ENCODE assay signal across 8 cellular contexts in the genomic region with DNA sequence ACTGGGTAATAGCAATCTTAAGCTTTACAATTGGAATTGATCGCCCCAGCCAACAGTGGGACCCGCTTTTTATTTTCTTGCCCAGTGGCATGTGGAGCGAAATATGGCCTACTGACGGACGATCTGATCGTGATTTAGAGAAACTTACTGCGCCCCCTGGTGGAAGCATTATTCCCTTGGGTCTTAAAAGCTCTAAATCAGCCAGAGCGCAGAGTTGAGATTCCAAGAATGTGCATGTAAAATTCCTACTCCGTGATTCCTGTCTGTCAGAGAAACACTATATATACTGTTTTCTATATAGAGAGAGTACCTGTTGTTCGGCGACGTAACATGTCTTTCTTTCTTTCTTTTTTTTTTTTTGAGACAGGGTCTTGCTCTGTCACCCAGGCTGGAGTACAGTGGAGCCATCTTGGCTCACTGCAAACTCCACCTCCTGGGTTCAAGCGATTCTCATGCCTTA. TPM values are rescaled to one million over a fixed set of nuclear protein-coding genes. Genes with fewer than 3 reads are reported as not detected.
DNase-seq lines count a peak whose midpoint lies in the region; ATAC-seq and TF ChIP-seq lines count a peak whose summit lies in the region.

No MANE protein-coding gene starts in this region.

- H3K4me1 ChIP-seq in H9 (ENCODE audit: insufficient read depth, low read length) = 0 out of 2 replicates have a peak, but pooled peaks cover 2% of the 10 kb centered on the region
- H3K4me1 ChIP-seq in right lobe of liver = peaks cover 0 to 7% (median 3%) of the 10 kb centered on the region in 4 donors

- no peak overlapping the region for H2BK120ac ChIP-seq in H9 (ENCODE audit: low read depth, low read length, poor library complexity, severe bottlenecking)

- H3K4me3 ChIP-seq in coronary artery (no peak overlapping the region), right lobe of liver (no peak overlapping the region)

- H4K91ac ChIP-seq in H9 (ENCODE audit: insufficient read length, low read depth, low read length) = no peak overlapping the region

- H4K8ac ChIP-seq in H9 (replicated peaks; ENCODE audit: insufficient read length, low read depth, low read length) = no peak overlapping the region

- H3K9me3 ChIP-seq in H9 (ENCODE audit: control insufficient read depth, low read depth, low read length) (no peaks in the 10 kb centered on the region), right lobe of liver (no peaks in the 10 kb centered on the region)

- peak; percentile 51 to 64 (median 60) for ATAC-seq in right lobe of liver
- no peak for ATAC-seq in GM21723 (IDR thresholded peaks at IDR 0.05; ENCODE audit: unreplicated experiment)

- H2BK20ac ChIP-seq in H9 (ENCODE audit: low read depth, low read length, poor library complexity, severe bottlenecking) = no peak overlapping the region

- H3K79me2 ChIP-seq in H9 (ENCODE audit: insufficient read depth, low read length) = peaks cover 6% of the 10 kb centered on the region; the same call in 1 of the 2 replicates

- H3K36me3 Mint-ChIP-seq in H9 (ENCODE audit: insufficient read depth in 1 of 3, low read depth in 3 of 3) = peaks cover 0 to 1% (median 0%) of the 10 kb centered on the region in 3 experiments; a peak in 1 of 7 replicates

- no peak overlapping the region for H3K27ac Mint-ChIP-seq in H9

- TF ChIP-seq POLR2A in right lobe of liver (IDR thresholded peaks at IDR 0.05) = no peak

- peaks cover 4% of the 10 kb centered on the region for H3K27me3 Mint-ChIP-seq in H9 (ENCODE audit: low read depth)

- H2BK5ac ChIP-seq in H9 (ENCODE audit: insufficient read length, low read length) = no peak overlapping the region

- H4K20me1 ChIP-seq in H9 (ENCODE audit: control insufficient read depth, insufficient read depth, insufficient read length) = no peaks in the 10 kb centered on the region

- H3K4me3 Mint-ChIP-seq in H9 = peak overlapping the region in 1 of 2 experiments; percentile 41; a peak in 2 of 5 replicates

- TF ChIP-seq CTCF in H9 (conservative IDR thresholded peaks at IDR 0.05) (peak; percentile 87), coronary artery (IDR thresholded peaks at IDR 0.05) (peak; percentile 63), right lobe of liver (IDR thresholded peaks at IDR 0.05) (peak; percentile 71 to 85 (median 80))

- no peak overlapping the region for H3K27ac ChIP-seq in H9 (ENCODE audit: insufficient read length, low read depth, low read length)
- H3K27ac ChIP-seq in coronary artery = no peak overlapping the region
- no peak overlapping the region for H3K27ac ChIP-seq in right lobe of liver

- H3K79me1 ChIP-seq in H9 (ENCODE audit: insufficient read depth, low read depth, low read length, poor library complexity, severe bottlenecking) = no peaks in the 10 kb centered on the region

- H3K23ac ChIP-seq in H9 (ENCODE audit: insufficient read length, low read depth, low read length) = no peak overlapping the region

- H2BK12ac ChIP-seq in H9 (ENCODE audit: insufficient read length, low read depth, low read length) = no peak overlapping the region

- H3K4me2 ChIP-seq in H9 (ENCODE audit: insufficient read depth, insufficient read length, low read length) = no peak overlapping the region

- peaks cover 4% of the 10 kb centered on the region for H3K23me2 ChIP-seq in H9 (ENCODE audit: insufficient read length, low read depth, low read length, poor library complexity, severe bottlenecking)

- H2AFZ ChIP-seq in H9 (ENCODE audit: low read length) = peak overlapping the region; percentile 59

- no peak overlapping the region for H3T11ph ChIP-seq in H9 (ENCODE audit: low read length)

- no peaks in the 10 kb centered on the region for H3K36me3 ChIP-seq in right lobe of liver

- H3K18ac ChIP-seq in H9 (ENCODE audit: insufficient read length, low read depth, low read length) = no peak overlapping the region

- no CpG with 5 or more reads among the region's 13 CpGs for WGBS in H9 (ENCODE audit: extremely low coverage, insufficient read length, low lambda C conversion rate)
- WGBS in right lobe of liver (ENCODE audit: insufficient coverage, low coverage, low lambda C conversion rate, missing lambda C conversion rate) = 9% methylated on average over 13 of the region's 13 CpGs

- H3K14ac ChIP-seq in H9 (ENCODE audit: insufficient read depth, low read length) = no peak overlapping the region

- H3K27me3 ChIP-seq in H9 (ENCODE audit: insufficient read depth, low read length) (no peaks in the 10 kb centered on the region), right lobe of liver (no peaks in the 10 kb centered on the region)

- H3K9ac ChIP-seq in H9 (ENCODE audit: extremely low read depth, insufficient read length, low read length) = no peak overlapping the region

- DNase-seq in AG08396 (ENCODE audit: low spot score) = peak; percentile 72
- peak; percentile 76 for DNase-seq in H9
- peak; percentile 97 for DNase-seq in NCI-H510A treated with DMSO at 0.1 percent for 48 hours (lab: John Stamatoyannopoulos, UW)
- DNase-seq in activated CD4-positive, alpha-beta T cell treated with anti-CD3 and anti-CD28 coated beads for 48 hours = peak; percentile 93
- DNase-seq in coronary artery (ENCODE audit: low spot score) = no peak
- DNase-seq in right lobe of liver = peak in 2 of 3 donors; percentile 70 to 87
- DNase-seq in stimulated activated CD4-positive, alpha-beta T cell treated with anti-CD3 and anti-CD28 coated beads, TNF-alpha, amount 100 ng/mL, for 1 hour (ENCODE audit: low read depth in 3 of 3, low spot score in 1 of 3) = peak; percentile 52 to 68 (median 60)

- intact Hi-C loops in right lobe of liver (cut with DNase I) = loop anchor here in 1 of 2 donors (5.0 kb wide), 1 partner anchor 53 kb away; no protein-coding TSS in a partner anchor

- H3K9me3 Mint-ChIP-seq in H9 = no peaks in the 10 kb centered on the region; a peak in 1 of 5 replicates

- no peak overlapping the region for H2AK5ac ChIP-seq in H9 (ENCODE audit: insufficient read length, low read length)

- no peak overlapping the region for H3K4ac ChIP-seq in H9 (ENCODE audit: low read depth, low read length)

- no peak overlapping the region for H3K56ac ChIP-seq in H9 (ENCODE audit: insufficient read length, low read depth, low read length)

- H2BK15ac ChIP-seq in H9 (ENCODE audit: low read depth, low read length) = no peak overlapping the region

- peaks cover 13 to 14% of the 10 kb centered on the region in 2 experiments for H3K4me1 Mint-ChIP-seq in H9

- no peak overlapping the region for H4K5ac ChIP-seq in H9 (ENCODE audit: insufficient read length, low read depth, low read length)

RNA-seq across cellular contexts. Expression of a gene that starts 3.7 kb away (rescaled TPM):
- total RNA-seq in H9 (2021) (75.3 and 81.4 TPM in 2 replicates), right lobe of liver (10 to 100 TPM; 11.1 to 21.7 (median 19.4) TPM)

RNA-seq across cellular contexts. Expression of a gene that starts 15.3 kb away (rescaled TPM):
- total RNA-seq in H9 (2021) (10.9 and 11.9 TPM in 2 replicates), right lobe of liver (1 to 10 TPM in 4 of 6 experiments, under 1 TPM in 2; 0.55 to 3.4 (median 2.3) TPM)

RNA-seq across cellular contexts. Expression of a gene that starts 24.6 kb away (rescaled TPM):
- total RNA-seq in H9 (2021) (0.66 and 1.2 TPM in 2 replicates), right lobe of liver (under 1 TPM in 3 of 6 experiments, not detected in 3; 0.10 to 0.28 (median 0.20) TPM)

RNA-seq across cellular contexts. Expression of a gene that starts 52.5 kb away (rescaled TPM):
- total RNA-seq in H9 (2021) = 1.1 and 1.6 TPM in 2 replicates
- 10 to 100 TPM in 4 of 6 experiments, 1 to 10 TPM in 2; 7.5 to 17.5 (median 12.1) TPM for total RNA-seq in right lobe of liver

RNA-seq across cellular contexts. Expression of a gene that starts 56.5 kb away (rescaled TPM):
- total RNA-seq in H9 (2021) (19.0 and 22.7 TPM in 2 replicates), right lobe of liver (10 to 100 TPM in 4 of 6 experiments, 1 to 10 TPM in 2; 7.7 to 17.1 (median 14.3) TPM)
